Comparison of ENCODE assay signal across 9 cellular contexts in the genomic region with DNA sequence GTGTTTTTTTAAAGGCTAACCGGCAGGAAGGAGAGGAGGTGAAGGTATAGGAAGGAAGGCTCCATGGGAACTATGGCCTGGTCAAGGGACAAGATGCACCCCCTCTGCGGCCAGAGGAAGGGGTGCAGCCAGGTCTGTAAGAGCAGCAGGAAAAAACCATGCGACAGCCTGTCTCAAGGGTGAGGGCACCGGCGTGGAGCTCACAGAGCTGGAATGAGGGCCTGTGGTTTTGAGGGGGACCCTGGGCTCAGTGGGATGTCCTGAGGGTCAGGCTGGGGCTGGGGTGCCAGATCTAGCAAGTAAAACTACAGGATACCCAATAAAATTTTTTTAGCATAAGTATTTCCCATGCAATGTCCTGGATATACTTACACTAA. TPM values are rescaled to one million over a fixed set of nuclear protein-coding genes. Genes with fewer than 3 reads are reported as not detected.
A peak's percentile ranks its signal among the peaks of the same experiment; 100 is the strongest.
DNase-seq lines count a peak whose midpoint lies in the region; ATAC-seq and TF ChIP-seq lines count a peak whose summit lies in the region.
"Had no signal": no experiment of that assay in that cellular context is flagged by ENCODE, and none has a peak within 500 bp of the region (broad histone marks: within the 10 kb centered on the region; RNA-seq: fewer than 3 reads in every experiment).

No MANE protein-coding gene starts in this region.

- CTCF ChIA-PET in activated B cell treated with CpG ODN at 0.5 μM for 24 hours (lab: Charles Lee): interaction anchor here (0.9 kb wide), 1 partner anchor 8 kb away, joined by 3 read pairs; the partner anchor contains the start of gene CASKIN1

- H3K9ac ChIP-seq in skeletal muscle tissue (ENCODE audit: low read depth in 1 of 3, low read length in 3 of 3): peak overlapping the region; percentile 94 to 100 (median 98)

- H3K9me3 Mint-ChIP-seq in GM23338: no peaks in the 10 kb centered on the region
- H3K9me3 Mint-ChIP-seq in activated B cell treated with CpG ODN at 0.5 μM for 24 hours: no peaks in the 10 kb centered on the region
- peaks cover 15% of the 10 kb centered on the region for H3K9me3 Mint-ChIP-seq in glutamatergic neuron (ENCODE audit: unreplicated experiment)

- H3K4me3 ChIP-seq in GM23338: peak overlapping the region; percentile 95
- H3K4me3 ChIP-seq in skeletal muscle tissue (ENCODE audit: low read length in 3 of 3): peak overlapping the region; percentile 80 to 99 (median 93)

- peaks cover 25% of the 10 kb centered on the region for H3K27me3 Mint-ChIP-seq in GM23338 (ENCODE audit: insufficient read depth, low read depth, poor library complexity)
- H3K27me3 Mint-ChIP-seq in activated B cell treated with CpG ODN at 0.5 μM for 24 hours: peaks cover 2% of the 10 kb centered on the region
- peaks cover 16% of the 10 kb centered on the region for H3K27me3 Mint-ChIP-seq in glutamatergic neuron (ENCODE audit: unreplicated experiment)

- TF ChIP-seq CTCF in GM23338 (conservative IDR thresholded peaks at IDR 0.05; ENCODE audit: low read depth in 2 of 2): no peak
- TF ChIP-seq CTCF in activated B cell treated with CpG ODN at 0.5 μM for 24 hours (IDR thresholded peaks at IDR 0.05): no peak
- no peak for TF ChIP-seq CTCF in glutamatergic neuron (IDR thresholded peaks at IDR 0.05; ENCODE audit: partially characterized antibody, unreplicated experiment)

- H3K9me3 ChIP-seq in skeletal muscle tissue (ENCODE audit: control insufficient read depth in 3 of 3, low read length in 3 of 3): no peaks in the 10 kb centered on the region

- H3K36me3 ChIP-seq in GM23338 (ENCODE audit: insufficient read depth): no peaks in the 10 kb centered on the region
- peaks cover 25 to 30% (median 28%) of the 10 kb centered on the region in 3 donors for H3K36me3 ChIP-seq in skeletal muscle tissue (ENCODE audit: control insufficient read depth in 3 of 3, insufficient read depth in 3 of 3, low read length in 3 of 3)

- no peaks in the 10 kb centered on the region for H4K20me1 ChIP-seq in GM23338 (replicated peaks; ENCODE audit: insufficient read depth)

- H3K79me2 ChIP-seq in GM23338 (replicated peaks; ENCODE audit: insufficient read depth): no peaks in the 10 kb centered on the region

- no peaks in the 10 kb centered on the region for H3K9me2 ChIP-seq in GM23338 (ENCODE audit: insufficient read depth)

- intact Hi-C loops in activated B cell treated with CpG ODN at 0.5 μM for 24 hours (cut with micrococcal nuclease): loop anchor here (1.0 to 5.0 kb wide), 4 partner anchors 11 to 197 kb away; partner anchors contain the start of genes E4F1, NTHL1, TSC2 and ZNF598

- no peak for DNase-seq in GM23338 (ENCODE audit: low spot score)
- no peak for DNase-seq in activated B cell treated with CpG ODN at 0.5 μM for 24 hours
- DNase-seq in glutamatergic neuron: no peak
- DNase-seq in NCI-H446 treated with DMSO at 0.1 percent for 48 hours (lab: John Stamatoyannopoulos, UW): no peak
- DNase-seq in NCI-H1105 treated with DMSO at 0.1 percent for 48 hours (lab: John Stamatoyannopoulos, UW): no peak
- DNase-seq: central memory CD4-positive, alpha-beta T cell had no signal

- H3K36me3 Mint-ChIP-seq in GM23338 (ENCODE audit: low read depth) (peaks cover 14% of the 10 kb centered on the region), activated B cell treated with CpG ODN at 0.5 μM for 24 hours (ENCODE audit: low read depth) (peaks cover 24% of the 10 kb centered on the region), glutamatergic neuron (ENCODE audit: unreplicated experiment) (peaks cover 5% of the 10 kb centered on the region)

- H2AFZ ChIP-seq in GM23338: peak overlapping the region; percentile 100

- H3K4me1 ChIP-seq in GM23338 (ENCODE audit: insufficient read depth): peaks cover 4% of the 10 kb centered on the region; the same call in 1 of the 2 replicates
- H3K4me1 ChIP-seq in skeletal muscle tissue (ENCODE audit: control insufficient read depth in 3 of 3, insufficient read depth in 3 of 3, low read length in 3 of 3): peaks cover 25 to 36% (median 28%) of the 10 kb centered on the region in 3 donors

- H3K27me3 ChIP-seq in GM23338 (ENCODE audit: insufficient read depth) (peaks cover 18% of the 10 kb centered on the region), skeletal muscle tissue (ENCODE audit: control insufficient read depth in 3 of 3, insufficient read depth in 3 of 3, low read length in 3 of 3) (no peaks in the 10 kb centered on the region)

- H3K27ac ChIP-seq in GM23338 (ENCODE audit: low read depth) (no peak overlapping the region), skeletal muscle tissue (ENCODE audit: low read depth, low read length) (peak overlapping the region; percentile 90)

- peak overlapping the region; percentile 84 for H3K4me3 Mint-ChIP-seq in GM23338
- peak overlapping the region; percentile 84 for H3K4me3 Mint-ChIP-seq in activated B cell treated with CpG ODN at 0.5 μM for 24 hours
- peak overlapping the region; percentile 82 for H3K4me3 Mint-ChIP-seq in glutamatergic neuron (ENCODE audit: unreplicated experiment)

- H3F3A ChIP-seq in GM23338 (replicated peaks; ENCODE audit: low read depth): peaks cover 3% of the 10 kb centered on the region; the same call in 1 of the 2 replicates

- ATAC-seq in GM23338: peak; percentile 16
- no peak for ATAC-seq in activated B cell treated with CpG ODN at 0.5 μM for 24 hours (ENCODE audit: low read depth)
- ATAC-seq in GM21717 (IDR thresholded peaks at IDR 0.05; ENCODE audit: unreplicated experiment): no peak
- no peak for ATAC-seq in HG02970 (IDR thresholded peaks at IDR 0.05; ENCODE audit: low FRiP score, unreplicated experiment)

- peak overlapping the region; percentile 95 for H3K4me2 ChIP-seq in GM23338

- H3K27ac Mint-ChIP-seq in GM23338 (peak overlapping the region; percentile 8), activated B cell treated with CpG ODN at 0.5 μM for 24 hours (peak overlapping the region; percentile 80), glutamatergic neuron (ENCODE audit: unreplicated experiment) (no peak overlapping the region)

- H3K4me1 Mint-ChIP-seq in GM23338 (peaks cover 13% of the 10 kb centered on the region), activated B cell treated with CpG ODN at 0.5 μM for 24 hours (peaks cover 19% of the 10 kb centered on the region), glutamatergic neuron (ENCODE audit: low read depth, unreplicated experiment) (peaks cover 8% of the 10 kb centered on the region)

- POLR2A ChIA-PET in activated B cell treated with CpG ODN at 0.5 μM for 24 hours (lab: Charles Lee): interaction anchor here (0.9 to 5.8 kb wide), 9 partner anchors 11 to 247 kb away, joined by 3 to 62 read pairs (median 4); partner anchors contain the start of genes ECI1, NTHL1, PGP and RPS2

TF ChIP-seq in GM23338, 12 proteins besides CTCF, POLR2A, EP300 and RAD21 (continues in another document):
- TF ChIP-seq STAT1 (IDR thresholded peaks at IDR 0.05; ENCODE audit: unreplicated experiment): no peak

RNA-seq across cellular contexts. Expression of gene MLST8, which starts 0.5 kb away (rescaled TPM):
- 98.1 and 138 TPM in 2 replicates for total RNA-seq in GM23338 (2014; rRNA removed; shearing (Covaris generic))
- 55.3 and 58.8 TPM in 2 replicates for polyA plus RNA-seq in GM23338 (2016; fragmentation: Nextera tagmentation; extraction: Ambion mirVana)
- total RNA-seq in activated B cell treated with CpG ODN at 0.5 μM for 24 hours: 35.7 and 38.7 TPM in 2 replicates
- 57.9 TPM for total RNA-seq in glutamatergic neuron (ENCODE audit: unreplicated experiment)
- total RNA-seq in skeletal muscle tissue: 7.8 TPM

RNA-seq across cellular contexts. Expression of gene BRICD5, which starts 5.9 kb away (rescaled TPM):
- total RNA-seq in GM23338 (2014; rRNA removed; shearing (Covaris generic)): 3.8 and 5.3 TPM in 2 replicates
- polyA plus RNA-seq in GM23338 (2016; fragmentation: Nextera tagmentation; extraction: Ambion mirVana): 4.8 and 6.3 TPM in 2 replicates
- 4.9 and 5.1 TPM in 2 replicates for total RNA-seq in activated B cell treated with CpG ODN at 0.5 μM for 24 hours
- 30.2 TPM for total RNA-seq in glutamatergic neuron (ENCODE audit: unreplicated experiment)
- total RNA-seq in skeletal muscle tissue: 2.1 TPM

RNA-seq across cellular contexts. Expression of gene CASKIN1, which starts 8.3 kb away (rescaled TPM):
- total RNA-seq in GM23338 (2014; rRNA removed; shearing (Covaris generic)): 2.4 and 6.2 TPM in 2 replicates
- 1.0 TPM in 2 replicates for polyA plus RNA-seq in GM23338 (2016; fragmentation: Nextera tagmentation; extraction: Ambion mirVana)
- total RNA-seq in activated B cell treated with CpG ODN at 0.5 μM for 24 hours: not detected in 2 replicates
- total RNA-seq in glutamatergic neuron (ENCODE audit: unreplicated experiment): 31.6 TPM
- total RNA-seq in skeletal muscle tissue: 0.52 TPM

RNA-seq across cellular contexts. Expression of gene PGP, which starts 9.9 kb away (rescaled TPM):
- total RNA-seq in GM23338 (2014; rRNA removed; shearing (Covaris generic)): 59.3 and 80.3 TPM in 2 replicates
- 44.4 and 52.1 TPM in 2 replicates for polyA plus RNA-seq in GM23338 (2016; fragmentation: Nextera tagmentation; extraction: Ambion mirVana)
- total RNA-seq in activated B cell treated with CpG ODN at 0.5 μM for 24 hours (9.9 and 10.4 TPM in 2 replicates), glutamatergic neuron (ENCODE audit: unreplicated experiment) (33.9 TPM), skeletal muscle tissue (9.9 TPM)

RNA-seq across cellular contexts. Expression of gene E4F1, which starts 18.7 kb away (rescaled TPM):
- 42.0 and 45.5 TPM in 2 replicates for total RNA-seq in GM23338 (2014; rRNA removed; shearing (Covaris generic))
- 22.6 and 22.7 TPM in 2 replicates for polyA plus RNA-seq in GM23338 (2016; fragmentation: Nextera tagmentation; extraction: Ambion mirVana)
- total RNA-seq in activated B cell treated with CpG ODN at 0.5 μM for 24 hours (29.9 and 31.3 TPM in 2 replicates), glutamatergic neuron (ENCODE audit: unreplicated experiment) (53.4 TPM), skeletal muscle tissue (12.5 TPM)
